8 cellular contexts compared by ENCODE assay signal in genomic region chr21:23307065-23307464, GRCh38.
"Had no signal": no experiment of that assay in that cellular context is flagged by ENCODE, and none has a peak within 500 bp of the region (broad histone marks: within the 10 kb centered on the region; RNA-seq: fewer than 3 reads in every experiment).

No MANE protein-coding gene starts in this region.

- FAIRE-seq: G401.6, GM12878, GM12891, GM12892, GM18507, GM19239 had no signal

- ATAC-seq: GM12878 had no signal

- H3K4me3 ChIP-seq: GM12878 had no signal

- DNase-seq: GDM1, GF-D8 had no signal
